8 cellular contexts compared by ENCODE assay signal in genomic region chr7:128454808-128455555, GRCh38. TPM values are rescaled to one million over a fixed set of nuclear protein-coding genes. Genes with fewer than 3 reads are reported as not detected.
DNase-seq lines count a peak whose midpoint lies in the region; ATAC-seq and TF ChIP-seq lines count a peak whose summit lies in the region.

No MANE protein-coding gene starts in this region.

- H3K27ac ChIP-seq in left ventricle myocardium inferior (replicated peaks): peak overlapping the region; percentile 96
- H3K27ac ChIP-seq in smooth muscle cell (ENCODE audit: low read depth): peak overlapping the region; percentile 97

- CTCF ChIA-PET in activated CD4-positive, alpha-beta memory T cell treated with anti-CD3 and anti-CD28 coated beads for 36 hours (lab: Charles Lee): interaction anchor here (0.6 to 1.8 kb wide), 9 partner anchors 10 to 472 kb away, joined by 3 to 26 read pairs (median 3); partner anchors contain the start of gene RBM28

- peaks cover 31% of the 10 kb centered on the region for H3K36me3 Mint-ChIP-seq in activated CD4-positive, alpha-beta memory T cell treated with anti-CD3 and anti-CD28 coated beads for 36 hours

- H3K4me2 ChIP-seq in smooth muscle cell: peak overlapping the region; percentile 95

- peaks cover 11% of the 10 kb centered on the region for H3F3A ChIP-seq in smooth muscle cell (ENCODE audit: low read depth)

- H3K4me3 ChIP-seq in left ventricle myocardium inferior (peak overlapping the region; percentile 88), smooth muscle cell (peak overlapping the region; percentile 76)

- WGBS in smooth muscle cell (ENCODE audit: low lambda C conversion rate): 37% methylated on average over 26 of the region's 26 CpGs

- intact Hi-C loops in Right ventricle myocardium superior (cut with DNase I): no loop called here
- intact Hi-C loops in Right ventricle myocardium inferior (cut with DNase I): loop anchor here (1.0 kb wide), 1 partner anchor 45 kb away; no protein-coding TSS in a partner anchor
- intact Hi-C loops in activated CD4-positive, alpha-beta memory T cell treated with anti-CD3 and anti-CD28 coated beads for 36 hours (cut with micrococcal nuclease): loop anchor here (1.0 to 10.0 kb wide), 4 partner anchors 22 to 803 kb away; partner anchors contain the start of genes ATP6V1F, IMPDH1, METTL2B and SND1
- intact Hi-C loops in left ventricle myocardium inferior (cut with micrococcal nuclease): no loop called here

- H3K4me1 Mint-ChIP-seq in activated CD4-positive, alpha-beta memory T cell treated with anti-CD3 and anti-CD28 coated beads for 36 hours (ENCODE audit: low read depth): peaks cover 68% of the 10 kb centered on the region

- no peaks in the 10 kb centered on the region for H3K9me3 Mint-ChIP-seq in activated CD4-positive, alpha-beta memory T cell treated with anti-CD3 and anti-CD28 coated beads for 36 hours

- H3K79me2 ChIP-seq in smooth muscle cell (ENCODE audit: low read depth): peaks cover 41% of the 10 kb centered on the region

- peaks cover 8% of the 10 kb centered on the region for H3K36me3 ChIP-seq in left ventricle myocardium inferior
- no peaks in the 10 kb centered on the region for H3K36me3 ChIP-seq in smooth muscle cell (ENCODE audit: low read depth)

- no peak for DNase-seq in Right ventricle myocardium superior
- DNase-seq in Right ventricle myocardium inferior (ENCODE audit: missing footprints): no peak
- no peak for DNase-seq in activated CD4-positive, alpha-beta memory T cell treated with anti-CD3 and anti-CD28 coated beads for 36 hours
- no peak for DNase-seq in left ventricle myocardium inferior
- no peak for DNase-seq in smooth muscle cell (lab: John Stamatoyannopoulos, UW; ENCODE audit: unreplicated experiment)
- no peak for DNase-seq in effector CD4-positive, alpha-beta T cell
- no peak for DNase-seq in NCI-H1436 treated with DMSO at 0.1 percent for 48 hours (lab: John Stamatoyannopoulos, UW)

- H3K9me3 ChIP-seq in left ventricle myocardium inferior (replicated peaks) (no peaks in the 10 kb centered on the region), smooth muscle cell (replicated peaks; ENCODE audit: low read depth) (no peaks in the 10 kb centered on the region)

- peak overlapping the region; percentile 72 for H3K9ac ChIP-seq in smooth muscle cell (ENCODE audit: low read depth)

- POLR2A ChIA-PET in activated CD4-positive, alpha-beta memory T cell treated with anti-CD3 and anti-CD28 coated beads for 36 hours (lab: Charles Lee): interaction anchor here (0.8 to 1.3 kb wide), 4 partner anchors 9 to 45 kb away, joined by 3 to 4 read pairs (median 3); no protein-coding TSS in a partner anchor

- peaks cover 73% of the 10 kb centered on the region for H3K4me1 ChIP-seq in left ventricle myocardium inferior
- peaks cover 49% of the 10 kb centered on the region for H3K4me1 ChIP-seq in smooth muscle cell (ENCODE audit: low read depth)

- peak overlapping the region; percentile 95 for H3K27ac Mint-ChIP-seq in activated CD4-positive, alpha-beta memory T cell treated with anti-CD3 and anti-CD28 coated beads for 36 hours

- TF ChIP-seq CTCF in left ventricle myocardium inferior (IDR thresholded peaks at IDR 0.05; ENCODE audit: borderline replicate concordance): peak; percentile 23
- TF ChIP-seq CTCF in smooth muscle cell (IDR thresholded peaks at IDR 0.05; ENCODE audit: borderline replicate concordance, insufficient read depth, poor library complexity, severe bottlenecking): no peak

- ATAC-seq in Right ventricle myocardium superior (ENCODE audit: poor library complexity) (peak; percentile 4), Right ventricle myocardium inferior (no peak), HG03159 (IDR thresholded peaks at IDR 0.05; ENCODE audit: unreplicated experiment) (no peak)

- peak overlapping the region; percentile 96 for H3K4me3 Mint-ChIP-seq in activated CD4-positive, alpha-beta memory T cell treated with anti-CD3 and anti-CD28 coated beads for 36 hours

- peaks cover 40% of the 10 kb centered on the region for H4K20me1 ChIP-seq in smooth muscle cell (ENCODE audit: low read depth)

- H3K27me3 ChIP-seq in left ventricle myocardium inferior (ENCODE audit: low read depth): no peaks in the 10 kb centered on the region
- no peaks in the 10 kb centered on the region for H3K27me3 ChIP-seq in smooth muscle cell (ENCODE audit: low read depth)

- H3K27me3 Mint-ChIP-seq in activated CD4-positive, alpha-beta memory T cell treated with anti-CD3 and anti-CD28 coated beads for 36 hours: peaks cover 5% of the 10 kb centered on the region

- H2AFZ ChIP-seq in smooth muscle cell (ENCODE audit: low read depth): peak overlapping the region; percentile 81

RNA-seq across cellular contexts. Expression of gene HILPDA, which starts 0.7 kb away (rescaled TPM):
- 7.3 TPM for total RNA-seq in Right ventricle myocardium superior
- total RNA-seq in Right ventricle myocardium inferior: 5.9 TPM
- total RNA-seq in activated CD4-positive, alpha-beta memory T cell treated with anti-CD3 and anti-CD28 coated beads for 36 hours: 10 to 100 TPM; 48.6 to 48.8 TPM
- total RNA-seq in left ventricle myocardium inferior: 7.9 TPM
- total RNA-seq in smooth muscle cell: 37.5 and 45.1 TPM in 2 replicates
- 90.2 and 109 TPM in 2 replicates for polyA plus RNA-seq in smooth muscle cell

RNA-seq across cellular contexts. Expression of gene METTL2B, which starts 21.6 kb away (rescaled TPM):
- total RNA-seq in Right ventricle myocardium superior (16.6 TPM), Right ventricle myocardium inferior (17.1 TPM), left ventricle myocardium inferior (19.5 TPM), smooth muscle cell (25.7 and 28.9 TPM in 2 replicates)
- 10 to 100 TPM; 42.2 to 42.8 TPM for total RNA-seq in activated CD4-positive, alpha-beta memory T cell treated with anti-CD3 and anti-CD28 coated beads for 36 hours
- polyA plus RNA-seq in smooth muscle cell: 11.9 and 13.1 TPM in 2 replicates

RNA-seq across cellular contexts. Expression of gene IMPDH1, which starts 45.2 kb away (rescaled TPM):
- total RNA-seq in Right ventricle myocardium superior: 20.0 TPM
- 25.5 TPM for total RNA-seq in Right ventricle myocardium inferior
- total RNA-seq in activated CD4-positive, alpha-beta memory T cell treated with anti-CD3 and anti-CD28 coated beads for 36 hours: 10 to 100 TPM; 52.9 to 57.7 TPM
- 17.4 TPM for total RNA-seq in left ventricle myocardium inferior
- 48.4 and 56.0 TPM in 2 replicates for total RNA-seq in smooth muscle cell
- polyA plus RNA-seq in smooth muscle cell: 99.4 and 129 TPM in 2 replicates

Comparison
In these comparisons a context has a peak if more than half of its experiments do, and no peak if none do; other contexts are left out.
1. intact Hi-C loops: an anchor here in Right ventricle myocardium inferior (1.0 kb wide) and activated CD4-positive, alpha-beta memory T cell treated with anti-CD3 and anti-CD28 coated beads for 36 hours (1.0 to 10.0 kb wide); none called in Right ventricle myocardium superior and left ventricle myocardium inferior.